ENCODE assay signal across 14 cellular contexts in the genomic region with DNA sequence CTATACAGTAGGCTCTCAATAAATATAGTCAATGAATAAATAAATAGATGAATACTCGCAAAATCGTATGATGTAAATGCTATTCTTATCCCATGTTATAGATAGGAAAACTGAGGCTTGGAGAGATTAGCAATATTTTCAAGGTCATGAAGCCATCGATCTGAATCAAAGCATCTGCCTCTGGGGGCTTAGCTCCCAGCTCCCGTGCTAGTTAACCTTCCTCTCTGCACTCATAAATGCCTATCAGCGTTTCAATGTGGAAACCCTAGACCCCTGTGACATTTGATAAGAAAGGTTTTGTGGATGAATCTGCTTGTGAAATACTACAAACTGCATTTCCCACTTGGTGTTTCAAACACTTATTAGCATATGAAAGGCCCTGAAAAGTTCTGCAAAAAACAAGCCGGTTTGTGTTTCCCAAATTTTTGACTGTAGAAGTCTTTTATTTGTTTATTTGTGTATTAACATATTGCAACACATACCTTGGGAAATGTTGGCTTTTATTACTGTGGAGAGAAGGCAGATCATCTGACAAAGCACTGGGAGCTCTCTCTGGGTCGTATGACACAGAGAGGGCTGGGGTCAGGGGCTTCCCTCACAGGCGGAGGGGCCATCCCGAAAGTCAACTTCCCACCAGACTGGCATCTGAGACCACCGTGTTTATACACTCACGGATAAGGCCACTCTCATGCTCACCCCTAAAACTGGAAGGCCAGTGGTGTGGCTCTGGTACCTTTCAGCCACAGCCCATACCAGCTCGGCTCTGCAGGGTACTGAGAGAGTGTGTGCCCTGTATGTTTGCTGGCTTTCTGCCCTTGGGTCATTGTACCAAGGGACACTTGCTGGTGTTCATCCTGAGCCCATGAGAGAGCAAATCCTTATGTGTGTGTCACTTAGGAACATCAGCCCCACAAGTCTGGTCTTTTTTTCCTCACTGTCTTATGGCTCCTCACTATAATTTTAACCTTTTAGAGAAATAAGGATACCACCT. TPM values are rescaled to one million over a fixed set of nuclear protein-coding genes. Genes with fewer than 3 reads are reported as not detected.
"Had no signal": no experiment of that assay in that cellular context is flagged by ENCODE, and none has a peak within 500 bp of the region (broad histone marks: within the 10 kb centered on the region; RNA-seq: fewer than 3 reads in every experiment).

No MANE protein-coding gene starts in this region.

- ATAC-seq: psoas muscle had no signal

- H3K36me3 ChIP-seq: sigmoid colon had no signal

- H3K9me3 ChIP-seq: psoas muscle, sigmoid colon had no signal

- H3K4me3 ChIP-seq: psoas muscle, sigmoid colon had no signal

- DNase-seq: activated CD4-positive, alpha-beta T cell treated with anti-CD3 and anti-CD28 coated beads for 1 hour; activated CD4-positive, alpha-beta T cell treated with anti-CD3 and anti-CD28 coated beads, Interleukin-2, amount 50 U/mL, for 4 hours; activated naive CD4-positive, alpha-beta T cell treated with anti-CD3 and anti-CD28 coated beads for 36 hours; activated T-cell treated with anti-CD3 and anti-CD28 coated beads for 4 hours; erythroblast; hippocampal formation; nephron progenitor cell; psoas muscle; sigmoid colon; stimulated activated CD4-positive, alpha-beta T cell treated with anti-CD3 and anti-CD28 coated beads, Interleukin-4, amount 100 ng/mL, for 24 hours; stimulated activated naive CD4-positive, alpha-beta T cell treated with Interleukin-2 at 50 U/mL for 16 hours; substantia nigra had no signal

- H3K27ac ChIP-seq: psoas muscle, sigmoid colon had no signal

- H3K4me1 ChIP-seq: psoas muscle, sigmoid colon had no signal

RNA-seq across cellular contexts. Expression of gene PROK1, which starts 1.0 kb away (rescaled TPM):
- total RNA-seq: activated naive CD4-positive, alpha-beta T cell treated with anti-CD3 and anti-CD28 coated beads for 36 hours; activated T-helper 2 cell treated with anti-CD3 and anti-CD28 coated beads, Interferon-gamma antibody, Interleukin-2, Interleukin-4, amounts not matched to agents 10 μg/mL and 5 μg/mL and 100 μg/mL, durations not matched to agents 14 hours and 24 hours and 36 hours; kidney epithelial cell had no signal
